In genomic region chr15:51888593-51889195, GRCh38 we compare ENCODE assay signal across 8 cellular contexts. TPM values are rescaled to one million over a fixed set of nuclear protein-coding genes. Genes with fewer than 3 reads are reported as not detected.
A peak's percentile ranks its signal among the peaks of the same experiment; 100 is the strongest.
DNase-seq lines count a peak whose midpoint lies in the region; ATAC-seq and TF ChIP-seq lines count a peak whose summit lies in the region.

No MANE protein-coding gene starts in this region.

- H3K9me3 Mint-ChIP-seq in activated naive CD8-positive, alpha-beta T cell treated with anti-CD3 and anti-CD28 coated beads for 36 hours = peaks cover 5% of the 10 kb centered on the region

- no peak for ATAC-seq in GM18870 (IDR thresholded peaks at IDR 0.05; ENCODE audit: unreplicated experiment)

- DNase-seq in NOMO-1 (lab: John Stamatoyannopoulos, UW; ENCODE audit: unreplicated experiment in 2 of 2) (peak; percentile 10 to 36), NOMO-1 treated with dmso at 0.1 percent for 144 hours (lab: John Stamatoyannopoulos, UW; ENCODE audit: unreplicated experiment) (no peak), OCI-M1 (lab: John Stamatoyannopoulos, UW) (peak; percentile 47), epithelial cell of esophagus (ENCODE audit: low read depth) (peak; percentile 32), pons (ENCODE audit: low spot score) (peak; percentile 39)
- no peak for DNase-seq in stimulated activated CD4-positive, alpha-beta T cell treated with anti-CD3 and anti-CD28 coated beads, Interleukin-4, amount 100 ng/mL, for 4 hours
- DNase-seq in activated naive CD8-positive, alpha-beta T cell treated with anti-CD3 and anti-CD28 coated beads for 36 hours = no peak

- peak; percentile 61 for TF ChIP-seq CTCF in epithelial cell of esophagus (IDR thresholded peaks at IDR 0.05; ENCODE audit: insufficient read depth, low read depth, low read length, missing control alignments)

- no peak overlapping the region for H3K4me3 ChIP-seq in epithelial cell of esophagus (ENCODE audit: low read length)

- peaks cover 35% of the 10 kb centered on the region for H3K36me3 Mint-ChIP-seq in activated naive CD8-positive, alpha-beta T cell treated with anti-CD3 and anti-CD28 coated beads for 36 hours

- peaks cover 3% of the 10 kb centered on the region for H3K4me1 Mint-ChIP-seq in activated naive CD8-positive, alpha-beta T cell treated with anti-CD3 and anti-CD28 coated beads for 36 hours

- H3K27ac Mint-ChIP-seq in activated naive CD8-positive, alpha-beta T cell treated with anti-CD3 and anti-CD28 coated beads for 36 hours = no peak overlapping the region

- no peak overlapping the region for H3K4me3 Mint-ChIP-seq in activated naive CD8-positive, alpha-beta T cell treated with anti-CD3 and anti-CD28 coated beads for 36 hours

- H3K27me3 Mint-ChIP-seq in activated naive CD8-positive, alpha-beta T cell treated with anti-CD3 and anti-CD28 coated beads for 36 hours = no peaks in the 10 kb centered on the region

RNA-seq across cellular contexts. Expression of gene TMOD3, which starts 59.2 kb away (rescaled TPM):
- total RNA-seq in activated naive CD8-positive, alpha-beta T cell treated with anti-CD3 and anti-CD28 coated beads for 36 hours = 10 to 100 TPM; 45.9 to 48.9 TPM

Comparison
In these comparisons a context has a peak if more than half of its experiments do, and no peak if none do; other contexts are left out.
1. DNase-seq: peak in NOMO-1 (2 of 2), OCI-M1 (single experiment), epithelial cell of esophagus (single experiment) and pons (single experiment); none in NOMO-1 treated with dmso at 0.1 percent for 144 hours (single experiment), stimulated activated CD4-positive, alpha-beta T cell treated with anti-CD3 and anti-CD28 coated beads, Interleukin-4, amount 100 ng/mL, for 4 hours (0 of 2) and activated naive CD8-positive, alpha-beta T cell treated with anti-CD3 and anti-CD28 coated beads for 36 hours (single experiment).